Comparison of ENCODE assay signal across 11 cellular contexts in the genomic region with DNA sequence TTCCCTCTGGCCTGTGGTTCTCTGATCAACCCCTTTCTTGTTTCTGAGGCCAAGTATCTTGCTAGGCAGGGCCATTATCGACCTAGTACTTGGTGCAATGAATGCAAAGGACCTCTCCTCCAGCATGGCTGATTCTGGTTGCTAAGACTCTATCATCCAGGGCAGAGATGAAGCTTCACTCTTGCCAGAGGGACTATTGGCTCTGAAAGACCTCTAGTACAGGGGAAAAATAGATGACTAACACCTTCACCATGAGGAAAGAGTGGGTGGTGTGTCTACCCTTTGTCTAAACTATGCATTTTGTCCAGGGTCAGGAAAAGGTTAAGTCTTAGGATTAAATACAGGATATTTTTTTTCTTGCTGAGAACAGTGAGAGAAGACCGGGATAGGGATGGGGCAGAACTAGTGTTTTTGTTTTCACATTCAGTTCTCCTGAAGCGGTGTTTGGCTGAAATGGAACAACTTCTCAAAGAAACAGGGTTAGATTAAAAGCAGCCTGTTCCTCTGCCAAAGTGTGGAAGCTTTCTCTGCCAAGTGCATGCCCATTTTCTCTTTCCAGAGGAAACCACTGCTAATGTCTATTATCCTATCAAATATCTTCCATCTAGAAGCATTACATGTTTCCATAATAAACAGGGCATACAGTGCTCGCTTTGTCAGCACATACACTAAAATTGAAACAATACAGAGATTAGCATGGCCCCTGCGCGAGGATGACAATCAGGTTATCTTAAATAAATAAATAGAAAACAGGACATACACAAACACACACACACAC. TPM values are rescaled to one million over a fixed set of nuclear protein-coding genes. Genes with fewer than 3 reads are reported as not detected.
A peak's percentile ranks its signal among the peaks of the same experiment; 100 is the strongest.
DNase-seq lines count a peak whose midpoint lies in the region; ATAC-seq and TF ChIP-seq lines count a peak whose summit lies in the region.
"Had no signal": no experiment of that assay in that cellular context is flagged by ENCODE, and none has a peak within 500 bp of the region (broad histone marks: within the 10 kb centered on the region; RNA-seq: fewer than 3 reads in every experiment).

No MANE protein-coding gene starts in this region.

- H3K27ac Mint-ChIP-seq in brain = peak overlapping the region; percentile 52 to 100 (median 69)

- H3K9me3 Mint-ChIP-seq in brain = peaks cover 0 to 5% (median 0%) of the 10 kb centered on the region in 5 experiments
- H3K9me3 Mint-ChIP-seq: central memory CD8-positive, alpha-beta T cell; natural killer cell treated with Interleukin-12 subunit alpha and Interleukin-12 subunit beta and Interleukin-15 and Interleukin-18, amount 100 ng/mL, for 72 hours had no signal

- H3K27me3 ChIP-seq in layer of hippocampus (ENCODE audit: control insufficient read depth, insufficient read depth, low read length) = no peaks in the 10 kb centered on the region

- ATAC-seq in HG03432 (IDR thresholded peaks at IDR 0.05; ENCODE audit: unreplicated experiment) = no peak
- ATAC-seq: natural killer cell treated with Interleukin-12 subunit alpha and Interleukin-12 subunit beta and Interleukin-15 and Interleukin-18, amount 100 ng/mL, for 72 hours had no signal

- no peaks in the 10 kb centered on the region for H3K27me3 Mint-ChIP-seq in brain
- H3K27me3 Mint-ChIP-seq: central memory CD8-positive, alpha-beta T cell; natural killer cell treated with Interleukin-12 subunit alpha and Interleukin-12 subunit beta and Interleukin-15 and Interleukin-18, amount 100 ng/mL, for 72 hours had no signal

- peak; percentile 39 for DNase-seq in HT-29 (ENCODE audit: low spot score)
- no peak for DNase-seq in stimulated activated CD8-positive, alpha-beta memory T cell treated with anti-CD3 and anti-CD28 coated beads, Interleukin-4, amount 100 ng/mL, for 48 hours
- DNase-seq in effector CD8-positive, alpha-beta T cell (lab: John Stamatoyannopoulos, UW) = no peak
- no peak for DNase-seq in NCI-H1048 (lab: John Stamatoyannopoulos, UW)
- DNase-seq: stimulated activated naive CD4-positive, alpha-beta T cell treated with Interleukin-2 at 50 U/mL for 16 hours had no signal

- peak overlapping the region; percentile 7 to 99 (median 67) for H3K4me3 Mint-ChIP-seq in brain
- H3K4me3 Mint-ChIP-seq: central memory CD8-positive, alpha-beta T cell; natural killer cell treated with Interleukin-12 subunit alpha and Interleukin-12 subunit beta and Interleukin-15 and Interleukin-18, amount 100 ng/mL, for 72 hours had no signal

- peaks cover 46% of the 10 kb centered on the region for H3K36me3 Mint-ChIP-seq in brain
- H3K36me3 Mint-ChIP-seq: natural killer cell treated with Interleukin-12 subunit alpha and Interleukin-12 subunit beta and Interleukin-15 and Interleukin-18, amount 100 ng/mL, for 72 hours had no signal

- peaks cover 56% of the 10 kb centered on the region for H3K4me1 Mint-ChIP-seq in brain

- H3K27ac ChIP-seq in 22Rv1 = peak overlapping the region; percentile 98
- H3K27ac ChIP-seq in layer of hippocampus (ENCODE audit: low read depth, low read length) = peak overlapping the region; percentile 72

- no peak for TF ChIP-seq CTCF in 22Rv1 (IDR thresholded peaks at IDR 0.05)
- TF ChIP-seq CTCF in brain (conservative IDR thresholded peaks at IDR 0.05) = no peak

RNA-seq across cellular contexts. Expression of a gene that starts 5.0 kb away (rescaled TPM):
- total RNA-seq in HT-29 (2014; rRNA removed; shearing (Covaris generic)) = 43.7 and 46.8 TPM in 2 replicates
- 10.5 TPM for polyA plus RNA-seq in brain (ENCODE audit: insufficient read depth, low read depth, low replicate concordance)

RNA-seq across cellular contexts. Expression of a gene that starts 23.8 kb away (rescaled TPM):
- 2.2 and 3.0 TPM in 2 replicates for total RNA-seq in HT-29 (2014; rRNA removed; shearing (Covaris generic))
- polyA plus RNA-seq in brain (ENCODE audit: insufficient read depth, low read depth, low replicate concordance) = 25.3 TPM

RNA-seq across cellular contexts. Expression of a gene that starts 33.4 kb away (rescaled TPM):
- total RNA-seq in HT-29 (2014; rRNA removed; shearing (Covaris generic)) = 4.8 and 9.5 TPM in 2 replicates
- 8.0 TPM for polyA plus RNA-seq in brain (ENCODE audit: insufficient read depth, low read depth, low replicate concordance)

RNA-seq across cellular contexts. Expression of a gene that starts 51.2 kb away (rescaled TPM):
- total RNA-seq in HT-29 (2014; rRNA removed; shearing (Covaris generic)) = not detected in 2 replicates
- not detected for polyA plus RNA-seq in brain (ENCODE audit: insufficient read depth, low read depth, low replicate concordance)
- total RNA-seq: natural killer cell treated with Interleukin-12 subunit alpha and Interleukin-12 subunit beta and Interleukin-15 and Interleukin-18, amount 100 ng/mL, for 72 hours had no signal
